Comparison of ENCODE assay signal across 16 cellular contexts in genomic region chr4:176323511-176324160, GRCh38. TPM values are rescaled to one million over a fixed set of nuclear protein-coding genes. Genes with fewer than 3 reads are reported as not detected.
DNase-seq lines count a peak whose midpoint lies in the region; ATAC-seq, FAIRE-seq and TF ChIP-seq lines count a peak whose summit lies in the region.
"Had no signal": no experiment of that assay in that cellular context is flagged by ENCODE, and none has a peak within 500 bp of the region (broad histone marks: within the 10 kb centered on the region; RNA-seq: fewer than 3 reads in every experiment).

No MANE protein-coding gene starts in this region.

- H3K9ac ChIP-seq in GM12878 (ENCODE audit: control insufficient read depth, insufficient read depth, low read length) = no peak overlapping the region
- H3K9ac ChIP-seq in keratinocyte (ENCODE audit: control insufficient read depth, extremely low read depth, insufficient read depth, low read length) = no peak overlapping the region

- in situ Hi-C loops in GM12878 (cut with MboI) = no loop called here

- H3K4me1 ChIP-seq in GM12878 (ENCODE audit: control insufficient read depth, insufficient read depth, low read length) = peaks cover 9% of the 10 kb centered on the region; the same call in 1 of the 2 replicates
- H3K4me1 ChIP-seq in keratinocyte (ENCODE audit: control insufficient read depth, extremely low read depth, insufficient read depth, low read length) = peaks cover 8% of the 10 kb centered on the region

- H3K4me1 Mint-ChIP-seq in IgD-negative memory B cell (peaks cover 32 to 53% (median 38%) of the 10 kb centered on the region in 3 donors), endothelial cell (ENCODE audit: unreplicated experiment) (peaks cover 27% of the 10 kb centered on the region)

- H3K27ac Mint-ChIP-seq in IgD-negative memory B cell (peak overlapping the region in 1 of 3 donors; percentile 50), endothelial cell (ENCODE audit: unreplicated experiment) (no peak overlapping the region)

- peak; percentile 32 for DNase-seq in AG10803 (ENCODE audit: low read depth)
- no peak for DNase-seq in GM12878 (ENCODE audit: low read depth, low spot score)
- no peak for DNase-seq in keratinocyte (ENCODE audit: low read depth, low spot score)
- DNase-seq in hypothalamus (lab: John Stamatoyannopoulos, UW) = no peak
- no peak for DNase-seq in NCI-H2029 (lab: John Stamatoyannopoulos, UW)
- DNase-seq in endothelial cell (ENCODE audit: low spot score) = no peak
- DNase-seq: activated CD4-positive, alpha-beta T cell treated with anti-CD3 and anti-CD28 coated beads for 4 hours; NCI-H446; posterior cingulate gyrus; stimulated activated CD4-positive, alpha-beta T cell treated with anti-CD3 and anti-CD28 coated beads, Interleukin-15, amount 100 ng/mL, for 24 hours; transverse colon had no signal

- RAD21 ChIA-PET in GM12878 (lab: Charles Lee; ENCODE audit: unreplicated experiment) = no interaction called here

- CTCF ChIA-PET in GM12878 (lab: Yijun Ruan, JAX) = interaction anchor here (1.0 to 3.5 kb wide), 4 partner anchors 9 to 289 kb away, joined by 3 to 27 read pairs (median 10); no protein-coding TSS in a partner anchor

- no peak for ATAC-seq in GM12878
- no peak for ATAC-seq in HG03159 (IDR thresholded peaks at IDR 0.05; ENCODE audit: unreplicated experiment)
- ATAC-seq: Panc1 had no signal

- H3K4me3 ChIP-seq in AG10803 (ENCODE audit: low read length) (no peak overlapping the region), GM12878 (peak overlapping the region; percentile 12), keratinocyte (ENCODE audit: control insufficient read depth in 2 of 3, extremely low read depth in 1 of 3, insufficient read depth in 2 of 3, low read depth in 1 of 3, low read length in 3 of 3) (no peak overlapping the region)

- H2AFZ ChIP-seq in GM12878 (ENCODE audit: control insufficient read depth, low read depth, low read length) (no peak overlapping the region), keratinocyte (ENCODE audit: control insufficient read depth, low read length) (no peak overlapping the region)

- BruUV-seq in GM12878 (replicated peaks; lab: Mats Ljungman, UMichigan) = no TSS peak

- WGBS in GM12878 (ENCODE audit: insufficient coverage, insufficient replicate concordance, low lambda C conversion rate, missing lambda C conversion rate) = 100% methylated on average over 3 of the region's 3 CpGs

- dilution Hi-C loops in keratinocyte (cut with MboI; ENCODE audit: extremely low pct_ligation_motif_present, low sequenced_read_pairs) = no loop called here

- H3K4me2 ChIP-seq in GM12878 (ENCODE audit: control insufficient read depth, insufficient read depth) (peak overlapping the region; percentile 65; the same call in 1 of the 2 replicates), keratinocyte (ENCODE audit: control insufficient read depth, extremely low read depth, insufficient read depth, low read depth, low read length) (peak overlapping the region; percentile 89)

- no peak for TF ChIP-seq RAD21 in GM12878 (IDR thresholded peaks at IDR 0.05; ENCODE audit: insufficient read depth, low read depth, low read length)

- peaks cover 0 to 7% of the 10 kb centered on the region in 2 experiments; a peak in 1 of 4 replicates for H3K36me3 ChIP-seq in GM12878 (ENCODE audit: control insufficient read depth in 2 of 2, insufficient read depth in 2 of 2, low read length in 1 of 2)
- peaks cover 0 to 2% of the 10 kb centered on the region in 2 experiments for H3K36me3 ChIP-seq in keratinocyte (ENCODE audit: control insufficient read depth in 2 of 2, extremely low read depth in 1 of 2, insufficient read depth in 2 of 2, low read length in 2 of 2)

- H3K36me3 Mint-ChIP-seq in IgD-negative memory B cell (peaks cover 1% of the 10 kb centered on the region), endothelial cell (ENCODE audit: low read depth, unreplicated experiment) (no peaks in the 10 kb centered on the region)

- H3K27me3 Mint-ChIP-seq in IgD-negative memory B cell = no peaks in the 10 kb centered on the region
- peaks cover 13% of the 10 kb centered on the region for H3K27me3 Mint-ChIP-seq in endothelial cell (ENCODE audit: unreplicated experiment)

- H3K9me3 Mint-ChIP-seq in IgD-negative memory B cell (no peaks in the 10 kb centered on the region), endothelial cell (ENCODE audit: unreplicated experiment) (no peaks in the 10 kb centered on the region)

- H3K27ac ChIP-seq in GM12878 (ENCODE audit: control insufficient read depth, insufficient read depth) (no peak overlapping the region), keratinocyte (ENCODE audit: control insufficient read depth, insufficient read depth, low read length) (no peak overlapping the region)
- H3K27ac ChIP-seq: C4-2B had no signal

- SMC1A ChIA-PET in GM12878 (lab: Charles Lee; ENCODE audit: uncharacterized antibody, unreplicated experiment) = interaction anchor here (1.0 to 5.6 kb wide), 6 partner anchors 9 to 127 kb away, joined by 3 to 36 read pairs (median 8); no protein-coding TSS in a partner anchor

- H3K79me2 ChIP-seq in GM12878 (ENCODE audit: control insufficient read depth, insufficient read depth, low read length) (peaks cover 62% of the 10 kb centered on the region), keratinocyte (ENCODE audit: control insufficient read depth, insufficient read depth, low read length) (peaks cover 74% of the 10 kb centered on the region)

- intact Hi-C loops in GM12878 (cut with micrococcal nuclease; ENCODE audit: unreplicated experiment) = loop anchor here (5.0 kb wide), 1 partner anchor 171 kb away; no protein-coding TSS in a partner anchor

- H3K9me3 ChIP-seq in GM12878 (replicated peaks; ENCODE audit: control insufficient read depth, insufficient read depth, low read length) = no peaks in the 10 kb centered on the region; the same call in 2 of the 3 replicates
- H3K9me3 ChIP-seq in keratinocyte (ENCODE audit: control insufficient read depth, low read depth, low read length) = no peaks in the 10 kb centered on the region
- H3K9me3 ChIP-seq: transverse colon had no signal

- POLR2A ChIA-PET in GM12878 (lab: Charles Lee) = interaction anchor here (1.0 kb wide), 1 partner anchor 128 kb away, joined by 4 read pairs; the partner anchor contains the start of gene SPATA4

- no peaks in the 10 kb centered on the region for H4K20me1 ChIP-seq in GM12878 (ENCODE audit: control insufficient read depth, insufficient read depth)
- H4K20me1 ChIP-seq in keratinocyte (ENCODE audit: control insufficient read depth, extremely low read depth, insufficient read depth, low read length) = no peaks in the 10 kb centered on the region

- H3K4me3 Mint-ChIP-seq in IgD-negative memory B cell (peak overlapping the region in 3 of 4 donors; percentile 9 to 87 (median 47)), endothelial cell (ENCODE audit: unreplicated experiment) (no peak overlapping the region)

- FAIRE-seq in GM12878 (lab: Jason Lieb, UNC) (no peak), keratinocyte (lab: Jason Lieb, UNC) (no peak)
- FAIRE-seq: islet of Langerhans had no signal

- no peak for TF ChIP-seq EP300 in GM12878 (IDR thresholded peaks at IDR 0.05; ENCODE audit: borderline replicate concordance in 1 of 2, control insufficient read depth in 1 of 2, low read depth in 2 of 2, low read length in 2 of 2)

- TF ChIP-seq POLR2A in GM12878 (IDR thresholded peaks at IDR 0.05; ENCODE audit: low read depth, low read length) = no peak

- TF ChIP-seq CTCF in AG10803 (conservative IDR thresholded peaks at IDR 0.05; ENCODE audit: low read length) (no peak), GM12878 (IDR thresholded peaks at IDR 0.05 in 2 of 3, conservative IDR thresholded peaks at IDR 0.05 in 1 of 3; ENCODE audit: control insufficient read depth in 2 of 3, extremely low read depth in 1 of 3, insufficient read depth in 1 of 3, low read depth in 3 of 3, low read length in 3 of 3) (no peak), keratinocyte (optimal IDR thresholded peaks at IDR 0.05 in 1 of 3, IDR thresholded peaks at IDR 0.05 in 1 of 3, conservative IDR thresholded peaks at IDR 0.05 in 1 of 3; ENCODE audit: extremely low read depth in 1 of 3, insufficient read depth in 2 of 3, low read length in 3 of 3) (no peak), endothelial cell (IDR thresholded peaks at IDR 0.05; ENCODE audit: unreplicated experiment) (no peak)

- no peaks in the 10 kb centered on the region for H3K9me1 ChIP-seq in keratinocyte (ENCODE audit: control insufficient read depth, extremely low read depth, insufficient read depth, low read length)

- H3K27me3 ChIP-seq in GM12878 (replicated peaks in 1 of 2; ENCODE audit: control insufficient read depth in 2 of 2, insufficient read depth in 2 of 2, low read length in 1 of 2) (no peaks in the 10 kb centered on the region), keratinocyte (ENCODE audit: control insufficient read depth, extremely low read depth, insufficient read depth, low read length) (no peaks in the 10 kb centered on the region)
- H3K27me3 ChIP-seq: transverse colon had no signal

RNA-seq across cellular contexts. Expression of gene SPCS3, which starts 3.9 kb away (rescaled TPM):
- 53.5 TPM for polyA plus RNA-seq in IgD-negative memory B cell
- total RNA-seq in GM12878 (2013; cell fraction: nucleolus; rRNA removed) = 114 and 123 TPM in 2 replicates
- total RNA-seq in GM12878 (2014; rRNA removed) = 83.4 and 92.6 TPM in 2 replicates
- total RNA-seq in GM12878 (2014; rRNA removed; fragmentation: Illumina TruSeq; extraction: Trizol) = 112 and 113 TPM in 2 replicates
- 144 and 151 TPM in 2 replicates for total RNA-seq in GM12878 (2021)
- 34.6 TPM for polyA plus RNA-seq in GM12878 (2011; ENCODE audit: low read depth)
- 50.0 and 79.6 TPM in 2 replicates for polyA plus RNA-seq in GM12878 (2011; rRNA removed)
- 19.2 and 19.8 TPM in 2 replicates for polyA plus RNA-seq in GM12878 (2011; cell fraction: cytosol; rRNA removed)
- 33.6 and 34.1 TPM in 2 replicates for polyA plus RNA-seq in GM12878 (2011; cell fraction: nucleus; rRNA removed)
- 44.5 and 53.0 TPM in 2 replicates for polyA plus RNA-seq in GM12878 (2012)
- 69.4 and 87.6 TPM in 2 replicates for polyA plus RNA-seq in GM12878 (2014; fragmentation: Illumina TruSeq; extraction: Trizol)
- 10 to 100 TPM; 50.6 to 53.4 TPM for polyA plus RNA-seq in GM12878 (2014; fragmentation: Nextera tagmentation; extraction: Ambion mirVana)
- polyA plus RNA-seq in GM12878 (2014; rRNA removed) = 61.6 and 74.4 TPM in 2 replicates
- 100 to 1,000 TPM; 114 to 124 TPM for polyA plus RNA-seq in GM12878 (2016; fragmentation: Nextera tagmentation; extraction: Ambion mirVana)
- polyA minus RNA-seq in GM12878 (2011; rRNA and poly(A)+ RNA removed) = 26.3 and 26.6 TPM in 2 replicates
- polyA minus RNA-seq in GM12878 (2011; cell fraction: cytosol; rRNA and poly(A)+ RNA removed) = 18.4 TPM in 2 replicates
- polyA minus RNA-seq in GM12878 (2011; cell fraction: nucleus; rRNA and poly(A)+ RNA removed) = 45.9 and 79.7 TPM in 2 replicates
- polyA plus RNA-seq in keratinocyte = 32.6 to 59.3 TPM (median 39.8 TPM) in 3 replicates
- polyA plus RNA-seq in keratinocyte (2011; ENCODE audit: low read depth) = 43.0 TPM
- polyA plus RNA-seq in keratinocyte (2011; cell fraction: cytosol; rRNA removed) = 21.8 and 37.9 TPM in 2 replicates
- 41.3 and 53.2 TPM in 2 replicates for polyA plus RNA-seq in keratinocyte (2011; cell fraction: nucleus; rRNA removed)
- 51.2 and 82.7 TPM in 2 replicates for polyA plus RNA-seq in keratinocyte (2012; ENCODE audit: low replicate concordance)
- polyA minus RNA-seq in keratinocyte = 10.6 to 34.3 TPM (median 18.9 TPM) in 3 replicates
- 93.6 TPM for polyA minus RNA-seq in keratinocyte (2011; cell fraction: cytosol; rRNA and poly(A)+ RNA removed)
- 49.7 and 59.7 TPM in 2 replicates for polyA minus RNA-seq in keratinocyte (2011; cell fraction: nucleus; rRNA and poly(A)+ RNA removed)
- total RNA-seq in endothelial cell (ENCODE audit: unreplicated experiment) = 173 TPM

RNA-seq across cellular contexts. Expression of gene ASB5, which starts 54.6 kb away (rescaled TPM):
- polyA plus RNA-seq in IgD-negative memory B cell (not detected), GM12878 (2011; rRNA removed) (not detected in 2 replicates), GM12878 (2014; fragmentation: Illumina TruSeq; extraction: Trizol) (not detected in 2 replicates), GM12878 (2014; fragmentation: Nextera tagmentation; extraction: Ambion mirVana) (not detected), GM12878 (2014; rRNA removed) (0.03 TPM in 1 of 2 replicates, not detected in the other), GM12878 (2016; fragmentation: Nextera tagmentation; extraction: Ambion mirVana) (not detected), keratinocyte (0.01 to 0.06 TPM in 2 of 3 replicates, not detected in the other)
- total RNA-seq in GM12878 (2013; cell fraction: nucleolus; rRNA removed) = not detected in 2 replicates
- total RNA-seq in GM12878 (2014; rRNA removed) (not detected in 2 replicates), GM12878 (2014; rRNA removed; fragmentation: Illumina TruSeq; extraction: Trizol) (not detected in 2 replicates), GM12878 (2021) (not detected in 2 replicates), endothelial cell (ENCODE audit: unreplicated experiment) (not detected)
- polyA plus RNA-seq in GM12878 (2011; ENCODE audit: low read depth) = not detected
- polyA plus RNA-seq in GM12878 (2011; cell fraction: cytosol; rRNA removed) = not detected in 2 replicates
- polyA plus RNA-seq in GM12878 (2011; cell fraction: nucleus; rRNA removed) = not detected in 2 replicates
- polyA plus RNA-seq in GM12878 (2012) = not detected in 2 replicates
- polyA minus RNA-seq in GM12878 (2011; rRNA and poly(A)+ RNA removed) = not detected in 2 replicates
- polyA minus RNA-seq in GM12878 (2011; cell fraction: cytosol; rRNA and poly(A)+ RNA removed) = not detected in 2 replicates
- polyA minus RNA-seq in GM12878 (2011; cell fraction: nucleus; rRNA and poly(A)+ RNA removed) = not detected in 2 replicates
- polyA plus RNA-seq in keratinocyte (2011; ENCODE audit: low read depth) = not detected
- polyA plus RNA-seq in keratinocyte (2011; cell fraction: cytosol; rRNA removed) = 0.05 TPM in 1 of 2 replicates, not detected in the other
- polyA plus RNA-seq in keratinocyte (2011; cell fraction: nucleus; rRNA removed) = not detected in 2 replicates
- 0.15 TPM in 1 of 2 replicates, not detected in the other for polyA plus RNA-seq in keratinocyte (2012; ENCODE audit: low replicate concordance)
- not detected in 3 replicates for polyA minus RNA-seq in keratinocyte
- not detected for polyA minus RNA-seq in keratinocyte (2011; cell fraction: cytosol; rRNA and poly(A)+ RNA removed)
- polyA minus RNA-seq in keratinocyte (2011; cell fraction: nucleus; rRNA and poly(A)+ RNA removed) = not detected in 2 replicates
